ENCODE assay signal across 22 cellular contexts in genomic region chr2:190837991-190838390, GRCh38. TPM values are rescaled to one million over a fixed set of nuclear protein-coding genes. Genes with fewer than 3 reads are reported as not detected.
DNase-seq lines count a peak whose midpoint lies in the region; ATAC-seq, FAIRE-seq and TF ChIP-seq lines count a peak whose summit lies in the region.
"Had no signal": no experiment of that assay in that cellular context is flagged by ENCODE, and none has a peak within 500 bp of the region (broad histone marks: within the 10 kb centered on the region; RNA-seq: fewer than 3 reads in every experiment).

No MANE protein-coding gene starts in this region.

- H3K27me3 Mint-ChIP-seq in MCF 10A (ENCODE audit: insufficient read depth, unreplicated experiment) = no peaks in the 10 kb centered on the region
- H3K27me3 Mint-ChIP-seq in activated T-helper 17 cell treated with anti-CD3 and anti-CD28 coated beads, Interleukin-2, amount 50 U/mL, for 72 hours = peaks cover 4% of the 10 kb centered on the region
- H3K27me3 Mint-ChIP-seq: activated CD4-positive, alpha-beta T cell treated with anti-CD3 and anti-CD28 coated beads, Interleukin-2, amount 10 ng/mL, durations not matched to agents 7 days and 5 days; dendritic cell treated with granulocyte-macrophage colony-stimulating factor and Interleukin-4, amounts not matched to agents 40 ng/mL and 50 ng/mL, for 4 days; stimulated activated memory B cell treated with anti-CD40 and anti-IgM and Interleukin-4, amounts not matched to agents 10 μg/mL and 1 μg/mL and 100 μg/mL, for 72 hours had no signal

- H3K4me1 ChIP-seq in breast epithelium (no peaks in the 10 kb centered on the region), gastroesophageal sphincter (peaks cover 0 to 20% (median 7%) of the 10 kb centered on the region in 3 donors)
- H3K4me1 ChIP-seq: prostate gland had no signal

- peak; percentile 69 for FAIRE-seq in urothelium cell line (lab: Jason Lieb, UNC)
- FAIRE-seq: TTC549 had no signal

- intact Hi-C loops in MCF 10A (cut with micrococcal nuclease) = no loop called here
- intact Hi-C loops in breast epithelium (cut with DNase I; ENCODE audit: low total_unique reads) = loop anchor here (10.0 kb wide), 1 partner anchor 1327 kb away; no protein-coding TSS in a partner anchor

- DNase-seq in MCF 10A (ENCODE audit: unreplicated experiment) (no peak), breast epithelium (ENCODE audit: low spot score in 2 of 2) (no peak), fibroblast of villous mesenchyme (ENCODE audit: low read depth) (peak; percentile 58), urothelium cell line (ENCODE audit: low spot score) (no peak), SIG-M5 treated with dmso at 0.1 percent for 504 hours (lab: John Stamatoyannopoulos, UW; ENCODE audit: unreplicated experiment) (no peak), LoVo (ENCODE audit: low spot score) (no peak)
- DNase-seq: 8988T; activated CD4-positive, alpha-beta T cell treated with anti-CD3 and anti-CD28 coated beads, Interleukin-2, amount 10 ng/mL, durations not matched to agents 7 days and 5 days; activated naive CD4-positive, alpha-beta T cell; H7; heart left ventricle; NCI-H146; SHP77 had no signal

- H3K4me3 Mint-ChIP-seq in MCF 10A (ENCODE audit: unreplicated experiment) = no peak overlapping the region
- H3K4me3 Mint-ChIP-seq in activated T-helper 17 cell treated with anti-CD3 and anti-CD28 coated beads, Interleukin-2, amount 50 U/mL, for 72 hours = no peak overlapping the region
- H3K4me3 Mint-ChIP-seq: activated CD4-positive, alpha-beta T cell treated with anti-CD3 and anti-CD28 coated beads, Interleukin-2, amount 10 ng/mL, durations not matched to agents 7 days and 5 days; CD4-positive, CD25-positive, alpha-beta regulatory T cell; dendritic cell treated with granulocyte-macrophage colony-stimulating factor and Interleukin-4, amounts not matched to agents 40 ng/mL and 50 ng/mL, for 4 days; nephron; stimulated activated memory B cell treated with anti-CD40 and anti-IgM and Interleukin-4, amounts not matched to agents 10 μg/mL and 1 μg/mL and 100 μg/mL, for 72 hours; type B pancreatic cell had no signal

- TF ChIP-seq POLR2A in breast epithelium (IDR thresholded peaks at IDR 0.05) (no peak), gastroesophageal sphincter (IDR thresholded peaks at IDR 0.05) (no peak)

- no peak for TF ChIP-seq EP300 in gastroesophageal sphincter (IDR thresholded peaks at IDR 0.05)

- H3K36me3 ChIP-seq in breast epithelium (no peaks in the 10 kb centered on the region), gastroesophageal sphincter (no peaks in the 10 kb centered on the region)
- H3K36me3 ChIP-seq: heart left ventricle, prostate gland had no signal

- CTCF ChIA-PET in MCF 10A (lab: Yijun Ruan, JAX) = interaction anchor here (0.7 to 4.1 kb wide), 2 partner anchors 12 to 924 kb away, joined by 3 to 16 read pairs; no protein-coding TSS in a partner anchor

- no peaks in the 10 kb centered on the region for H3K36me3 Mint-ChIP-seq in MCF 10A (ENCODE audit: insufficient read depth, unreplicated experiment)
- H3K36me3 Mint-ChIP-seq in activated T-helper 17 cell treated with anti-CD3 and anti-CD28 coated beads, Interleukin-2, amount 50 U/mL, for 72 hours (ENCODE audit: low read depth) = peaks cover 6% of the 10 kb centered on the region
- H3K36me3 Mint-ChIP-seq: type B pancreatic cell had no signal

- no TSS peak for BruUV-seq in MCF 10A (replicated peaks; lab: Mats Ljungman, UMichigan)

- WGBS in gastroesophageal sphincter (ENCODE audit: low coverage in 1 of 2), 2 donors = 48 to 60% methylated on average over 1 to 3 of the region's 3 CpGs

- ATAC-seq in activated T-helper 17 cell treated with anti-CD3 and anti-CD28 coated beads, Interleukin-2, amount 50 U/mL, for 72 hours (replicated peaks) = no peak
- ATAC-seq in gastroesophageal sphincter = no peak
- ATAC-seq: heart left ventricle; stimulated activated memory B cell treated with anti-CD40 and anti-IgM and Interleukin-4, amounts not matched to agents 10 μg/mL and 1 μg/mL and 100 μg/mL, for 72 hours had no signal

- H3K9me3 ChIP-seq in breast epithelium (no peaks in the 10 kb centered on the region), gastroesophageal sphincter (no peaks in the 10 kb centered on the region)
- H3K9me3 ChIP-seq: heart left ventricle, prostate gland had no signal

- H3K4me1 Mint-ChIP-seq in MCF 10A (ENCODE audit: insufficient read depth, unreplicated experiment) = peaks cover 54% of the 10 kb centered on the region
- peaks cover 25% of the 10 kb centered on the region for H3K4me1 Mint-ChIP-seq in activated T-helper 17 cell treated with anti-CD3 and anti-CD28 coated beads, Interleukin-2, amount 50 U/mL, for 72 hours
- H3K4me1 Mint-ChIP-seq: activated CD4-positive, alpha-beta T cell treated with anti-CD3 and anti-CD28 coated beads, Interleukin-2, amount 10 ng/mL, durations not matched to agents 7 days and 5 days; stimulated activated memory B cell treated with anti-CD40 and anti-IgM and Interleukin-4, amounts not matched to agents 10 μg/mL and 1 μg/mL and 100 μg/mL, for 72 hours had no signal

- TF ChIP-seq CTCF in MCF 10A (IDR thresholded peaks at IDR 0.05; ENCODE audit: unreplicated experiment) (no peak), breast epithelium (IDR thresholded peaks at IDR 0.05) (no peak), fibroblast of villous mesenchyme (IDR thresholded peaks at IDR 0.05; ENCODE audit: insufficient read depth, low read depth, low read length) (no peak), gastroesophageal sphincter (IDR thresholded peaks at IDR 0.05) (no peak)

- H3K4me3 ChIP-seq in breast epithelium (no peak overlapping the region), fibroblast of villous mesenchyme (ENCODE audit: low read depth, low read length) (no peak overlapping the region), gastroesophageal sphincter (no peak overlapping the region)
- H3K4me3 ChIP-seq: heart left ventricle, prostate gland had no signal

- H3K27me3 ChIP-seq in breast epithelium (no peaks in the 10 kb centered on the region), gastroesophageal sphincter (no peaks in the 10 kb centered on the region)
- H3K27me3 ChIP-seq: heart left ventricle had no signal

- POLR2A ChIA-PET in MCF 10A (lab: Yijun Ruan, JAX) = interaction anchor here (1.0 to 1.6 kb wide), 2 partner anchors 28 to 42 kb away, joined by 3 to 4 read pairs; no protein-coding TSS in a partner anchor

- H3K9me3 Mint-ChIP-seq in MCF 10A (ENCODE audit: unreplicated experiment) = no peaks in the 10 kb centered on the region
- no peaks in the 10 kb centered on the region for H3K9me3 Mint-ChIP-seq in activated T-helper 17 cell treated with anti-CD3 and anti-CD28 coated beads, Interleukin-2, amount 50 U/mL, for 72 hours
- H3K9me3 Mint-ChIP-seq: activated CD4-positive, alpha-beta T cell treated with anti-CD3 and anti-CD28 coated beads, Interleukin-2, amount 10 ng/mL, durations not matched to agents 7 days and 5 days; CD4-positive, CD25-positive, alpha-beta regulatory T cell; dendritic cell treated with granulocyte-macrophage colony-stimulating factor and Interleukin-4, amounts not matched to agents 40 ng/mL and 50 ng/mL, for 4 days; nephron; stimulated activated memory B cell treated with anti-CD40 and anti-IgM and Interleukin-4, amounts not matched to agents 10 μg/mL and 1 μg/mL and 100 μg/mL, for 72 hours; type B pancreatic cell had no signal

- no peak overlapping the region for H3K27ac ChIP-seq in breast epithelium
- no peak overlapping the region for H3K27ac ChIP-seq in gastroesophageal sphincter
- H3K27ac ChIP-seq: heart left ventricle, prostate gland had no signal

- H3K27ac Mint-ChIP-seq in MCF 10A (ENCODE audit: low read depth, unreplicated experiment) = peak overlapping the region; percentile 40
- H3K27ac Mint-ChIP-seq in activated T-helper 17 cell treated with anti-CD3 and anti-CD28 coated beads, Interleukin-2, amount 50 U/mL, for 72 hours = peak overlapping the region; percentile 40
- H3K27ac Mint-ChIP-seq: activated CD4-positive, alpha-beta T cell treated with anti-CD3 and anti-CD28 coated beads, Interleukin-2, amount 10 ng/mL, durations not matched to agents 7 days and 5 days; CD4-positive, CD25-positive, alpha-beta regulatory T cell; dendritic cell treated with granulocyte-macrophage colony-stimulating factor and Interleukin-4, amounts not matched to agents 40 ng/mL and 50 ng/mL, for 4 days; nephron; stimulated activated memory B cell treated with anti-CD40 and anti-IgM and Interleukin-4, amounts not matched to agents 10 μg/mL and 1 μg/mL and 100 μg/mL, for 72 hours had no signal

RNA-seq across cellular contexts. Expression of gene GLS, which starts 42.6 kb away (rescaled TPM):
- total RNA-seq in MCF 10A (2022) (107 and 121 TPM in 2 replicates), breast epithelium (100 to 1,000 TPM in 2 of 3 donors, 10 to 100 TPM in 1; 96.7 to 157 (median 133) TPM), fibroblast of villous mesenchyme (375 and 519 TPM in 2 replicates), gastroesophageal sphincter (100 to 1,000 TPM in 3 of 4 donors, 10 to 100 TPM in 1; 85.4 to 219 (median 117) TPM)
- 100 to 1,000 TPM; 280 to 311 TPM for total RNA-seq in activated T-helper 17 cell treated with anti-CD3 and anti-CD28 coated beads, Interleukin-2, amount 50 U/mL, for 72 hours
